ENCODE assay signal across 8 cellular contexts in the genomic region with DNA sequence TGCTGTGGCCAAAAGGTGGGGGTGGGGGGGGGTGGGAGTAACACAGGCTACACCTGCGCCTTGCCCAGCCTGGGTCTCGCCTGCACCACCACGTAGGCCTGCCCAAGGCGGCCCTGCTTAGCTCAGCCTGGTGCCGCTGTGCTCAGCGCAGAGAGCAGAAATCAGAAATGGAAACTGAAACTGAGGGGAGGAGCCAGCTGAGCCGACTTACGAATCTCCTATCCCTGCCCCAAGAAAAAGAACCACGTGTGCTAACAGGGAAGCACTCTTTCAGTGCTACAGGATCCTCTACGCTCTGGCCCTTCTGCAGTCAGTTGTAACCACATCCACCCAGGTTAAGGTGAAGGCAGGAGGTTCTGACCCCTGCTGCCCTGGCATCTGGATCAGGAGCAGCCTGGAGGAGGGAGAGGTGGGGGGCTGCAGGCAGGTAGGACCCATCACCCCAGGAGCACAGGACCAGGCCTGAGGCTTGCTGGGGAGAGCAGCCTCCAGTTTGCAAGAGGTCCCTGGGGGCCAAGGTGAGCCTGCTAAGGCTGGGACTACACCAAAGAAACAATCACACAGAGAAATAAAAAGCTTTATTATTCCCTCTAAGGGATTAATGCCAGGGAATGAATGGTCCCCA. TPM values are rescaled to one million over a fixed set of nuclear protein-coding genes. Genes with fewer than 3 reads are reported as not detected.
A peak's percentile ranks its signal among the peaks of the same experiment; 100 is the strongest.
DNase-seq lines count a peak whose midpoint lies in the region; ATAC-seq and TF ChIP-seq lines count a peak whose summit lies in the region.

A gene (minus strand): TSS at position 163 of the 625 bp plus-strand sequence. CDS start 822 bp downstream, outside the sequence.

- peak within 1 kb of the TSS; percentile 90 for H3K27ac ChIP-seq in RWPE1
- H3K27ac ChIP-seq in aorta (ENCODE audit: low read depth in 1 of 2, low read length in 2 of 2): peak within 1 kb of the TSS; percentile 61 to 87

- DNase-seq in AG09309 (ENCODE audit: low read depth) (peak; percentile 64), RWPE1 (ENCODE audit: low spot score) (peak; percentile 88), germinal center (ENCODE audit: low spot score) (peak; percentile 91), pulmonary artery endothelial cell (ENCODE audit: low read depth, low spot score) (peak; percentile 75), aorta (peak in 1 of 2 donors; percentile 83)
- peak; percentile 67 for DNase-seq in activated gamma-delta T cell treated with anti-CD3 and anti-CD28 coated beads, Interleukin-2, amount 50 U/mL, for 16 hours (ENCODE audit: low read depth)

- WGBS in aorta, 2 donors: 3% methylated on average over 10 of the region's 10 CpGs

- POLR2A ChIA-PET in RWPE1 (lab: Yijun Ruan, JAX; ENCODE audit: low non-redundant PET): interaction anchor here (0.7 to 1.2 kb wide), 2 partner anchors 48 to 136 kb away, joined by 3 to 4 read pairs; no protein-coding TSS in a partner anchor

- H3K9me3 ChIP-seq in aorta (ENCODE audit: control insufficient read depth, low read length): no peaks in the 10 kb centered on the region

- no peaks in the 10 kb centered on the region for H3K36me3 ChIP-seq in aorta (ENCODE audit: control insufficient read depth in 1 of 2, insufficient read depth in 2 of 2, low read length in 1 of 2)

- intact Hi-C loops in aorta (cut with DNase I): loop anchor here in 1 of 2 donors (5.0 kb wide), 1 partner anchor 145 kb away; a partner anchor contains a TSS

- no peaks in the 10 kb centered on the region for H3K27me3 ChIP-seq in aorta (ENCODE audit: control insufficient read depth in 1 of 2, insufficient read depth in 2 of 2, low read length in 1 of 2)

- peak within 1 kb of the TSS; percentile 59 for H3K4me3 ChIP-seq in AG09309 (ENCODE audit: control insufficient read depth, low read depth, low read length)
- H3K4me3 ChIP-seq in aorta (ENCODE audit: low read length in 2 of 2): peak within 1 kb of the TSS; percentile 44 to 56

- ATAC-seq in GM19043 (IDR thresholded peaks at IDR 0.05; ENCODE audit: low read depth, unreplicated experiment) (peak; percentile 71), HG03354 (IDR thresholded peaks at IDR 0.05; ENCODE audit: poor library complexity, severe bottlenecking, unreplicated experiment) (peak; percentile 79), aorta (ENCODE audit: low FRiP score) (peak; percentile 90)

- no peaks in the 10 kb centered on the region for H3K4me1 ChIP-seq in aorta (ENCODE audit: control insufficient read depth in 1 of 2, insufficient read depth in 2 of 2, low read length in 2 of 2)

- CTCF ChIA-PET in RWPE1 (lab: Yijun Ruan, JAX): interaction anchor here (0.6 to 1.4 kb wide), 6 partner anchors 12 to 93 kb away, joined by 3 to 5 read pairs (median 4); a partner anchor contains a TSS

- no peak for TF ChIP-seq CTCF in AG09309 (IDR thresholded peaks at IDR 0.05; ENCODE audit: control insufficient read depth, insufficient read depth, low read depth, low read length, missing control alignments)
- TF ChIP-seq CTCF in RWPE1 (conservative IDR thresholded peaks at IDR 0.05; ENCODE audit: low read depth): no peak

RNA-seq across cellular contexts. Expression of the gene that starts here (rescaled TPM):
- total RNA-seq in pulmonary artery endothelial cell (9.6 TPM in 2 replicates), aorta (10 to 100 TPM; 11.6 to 24.5 TPM)
- polyA plus RNA-seq in aorta: 10 to 100 TPM in 1 of 2 donors, 1 to 10 TPM in 1; 3.6 to 45.5 TPM
